ENCODE assay signal across 9 cellular contexts in the genomic region with DNA sequence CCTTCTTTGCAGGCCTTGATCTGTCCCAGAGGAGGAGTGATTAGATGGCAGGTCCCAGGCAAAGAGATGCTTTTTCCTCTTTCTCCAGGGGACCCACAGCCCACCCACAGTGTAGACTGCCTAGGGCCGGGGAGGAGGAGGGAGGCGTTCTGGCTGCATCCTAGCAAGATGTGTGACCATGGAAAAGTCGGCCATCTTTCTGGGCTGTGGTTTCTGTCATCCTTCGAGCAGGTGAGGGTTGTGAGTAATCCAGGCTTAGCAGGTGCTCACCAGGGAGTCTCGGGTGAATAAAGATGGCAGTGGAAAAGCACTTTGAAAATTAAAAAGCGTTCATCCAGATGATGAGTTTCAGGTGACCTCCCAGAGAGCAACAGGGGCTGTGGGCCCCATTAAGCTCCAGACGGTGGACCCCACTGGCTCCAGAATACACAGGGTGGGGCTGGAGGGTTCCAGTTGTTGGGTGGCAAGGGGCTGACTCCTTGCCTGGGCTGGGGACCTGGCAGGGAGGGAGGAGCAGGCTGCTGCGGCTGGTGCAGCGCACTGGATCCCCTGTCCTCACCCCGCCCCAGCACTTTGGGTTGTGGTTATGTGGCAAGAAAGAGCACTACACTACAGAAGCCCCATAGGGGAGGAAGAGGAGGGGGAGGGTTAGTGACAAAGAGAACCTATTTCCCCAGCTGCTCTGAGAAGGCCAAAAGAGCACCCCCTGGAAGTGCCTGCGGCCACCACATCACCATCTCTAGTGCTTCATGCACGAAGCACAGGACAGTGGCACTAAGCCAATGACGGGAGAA. TPM values are rescaled to one million over a fixed set of nuclear protein-coding genes. Genes with fewer than 3 reads are reported as not detected.
DNase-seq lines count a peak whose midpoint lies in the region; ATAC-seq and TF ChIP-seq lines count a peak whose summit lies in the region.
"Had no signal": no experiment of that assay in that cellular context is flagged by ENCODE, and none has a peak within 500 bp of the region (broad histone marks: within the 10 kb centered on the region; RNA-seq: fewer than 3 reads in every experiment).

No MANE protein-coding gene starts in this region.

- CTCF ChIA-PET in Calu3 (lab: Charles Lee): no interaction called here

- peak; percentile 45 for TF ChIP-seq POLR2A in GM18526 (IDR thresholded peaks at IDR 0.05; ENCODE audit: extremely low read depth, insufficient read length)

- no peaks in the 10 kb centered on the region for H3K27me3 Mint-ChIP-seq in activated naive CD8-positive, alpha-beta T cell
- H3K27me3 Mint-ChIP-seq in Calu3 (ENCODE audit: unreplicated experiment) (no peaks in the 10 kb centered on the region), mesothelial cell of epicardium (ENCODE audit: low read depth) (no peaks in the 10 kb centered on the region)

- BruUV-seq in Calu3 (replicated peaks; lab: Mats Ljungman, UMichigan): no TSS peak

- H3K4me3 Mint-ChIP-seq in activated naive CD8-positive, alpha-beta T cell: peak overlapping the region; percentile 75
- H3K4me3 Mint-ChIP-seq in Calu3 (ENCODE audit: low read depth, unreplicated experiment): no peak overlapping the region
- no peak overlapping the region for H3K4me3 Mint-ChIP-seq in mesothelial cell of epicardium

- DNase-seq in SIG-M5 treated with dmso at 0.1 percent for 504 hours (lab: John Stamatoyannopoulos, UW; ENCODE audit: unreplicated experiment) (peak; percentile 86), Calu3 (no peak), GM13977 (ENCODE audit: low spot score) (no peak), mesothelial cell of epicardium (ENCODE audit: low spot score in 2 of 2, unreplicated experiment in 2 of 2) (no peak)
- DNase-seq in stimulated activated CD8-positive, alpha-beta memory T cell treated with anti-CD3 and anti-CD28 coated beads, Interleukin-12 subunit alpha, Interleukin-12 subunit beta, amount 100 ng/mL, for 4 hours (ENCODE audit: low read depth): peak; percentile 40

- H3K36me3 Mint-ChIP-seq in activated naive CD8-positive, alpha-beta T cell: no peaks in the 10 kb centered on the region
- H3K36me3 Mint-ChIP-seq in Calu3 (ENCODE audit: insufficient read depth, unreplicated experiment): no peaks in the 10 kb centered on the region
- peaks cover 6% of the 10 kb centered on the region for H3K36me3 Mint-ChIP-seq in mesothelial cell of epicardium

- in situ Hi-C loops in GM13977 (cut with MboI; ENCODE audit: low pct_unique_long_range_greater_than_20kb, low sequenced_read_pairs, unreplicated experiment): no loop called here

- no peaks in the 10 kb centered on the region for H3K9me3 Mint-ChIP-seq in activated naive CD8-positive, alpha-beta T cell (ENCODE audit: low read depth)
- no peaks in the 10 kb centered on the region for H3K9me3 Mint-ChIP-seq in Calu3 (ENCODE audit: low read depth, unreplicated experiment)
- peaks cover 9% of the 10 kb centered on the region for H3K9me3 Mint-ChIP-seq in mesothelial cell of epicardium

- ATAC-seq in HG02938 (IDR thresholded peaks at IDR 0.05; ENCODE audit: unreplicated experiment): peak; percentile 35
- ATAC-seq: Panc1 had no signal

- intact Hi-C loops in Calu3 (cut with micrococcal nuclease; ENCODE audit: unreplicated experiment): no loop called here

- H3K27ac Mint-ChIP-seq in activated naive CD8-positive, alpha-beta T cell: peak overlapping the region; percentile 89
- H3K27ac Mint-ChIP-seq in Calu3 (ENCODE audit: unreplicated experiment) (no peak overlapping the region), mesothelial cell of epicardium (no peak overlapping the region)

- TF ChIP-seq CTCF in Calu3 (IDR thresholded peaks at IDR 0.05; ENCODE audit: unreplicated experiment) (no peak), GM13977 (IDR thresholded peaks at IDR 0.05; ENCODE audit: extremely low read depth, insufficient read depth, missing control alignments) (no peak), mesothelial cell of epicardium (IDR thresholded peaks at IDR 0.05; ENCODE audit: unreplicated experiment) (no peak)

- H3K4me1 Mint-ChIP-seq in activated naive CD8-positive, alpha-beta T cell (ENCODE audit: low read depth): peaks cover 66% of the 10 kb centered on the region
- H3K4me1 Mint-ChIP-seq in Calu3 (ENCODE audit: low read depth, unreplicated experiment): no peaks in the 10 kb centered on the region
- H3K4me1 Mint-ChIP-seq in mesothelial cell of epicardium: peaks cover 28% of the 10 kb centered on the region

RNA-seq across cellular contexts. Expression of a gene that starts 23.7 kb away (rescaled TPM):
- total RNA-seq in Calu3 (2022) (21.0 and 24.2 TPM in 2 replicates), mesothelial cell of epicardium (21.0 to 22.9 TPM (median 22.2 TPM) in 3 replicates)

Comparison
In these comparisons a context has a peak if more than half of its experiments do, and no peak if none do; other contexts are left out.
1. DNase-seq: peak in SIG-M5 treated with dmso at 0.1 percent for 504 hours (single experiment) and stimulated activated CD8-positive, alpha-beta memory T cell treated with anti-CD3 and anti-CD28 coated beads, Interleukin-12 subunit alpha, Interleukin-12 subunit beta, amount 100 ng/mL, for 4 hours (single experiment); none in Calu3 (single experiment), GM13977 (single experiment) and mesothelial cell of epicardium (0 of 2).